In the genomic region with DNA sequence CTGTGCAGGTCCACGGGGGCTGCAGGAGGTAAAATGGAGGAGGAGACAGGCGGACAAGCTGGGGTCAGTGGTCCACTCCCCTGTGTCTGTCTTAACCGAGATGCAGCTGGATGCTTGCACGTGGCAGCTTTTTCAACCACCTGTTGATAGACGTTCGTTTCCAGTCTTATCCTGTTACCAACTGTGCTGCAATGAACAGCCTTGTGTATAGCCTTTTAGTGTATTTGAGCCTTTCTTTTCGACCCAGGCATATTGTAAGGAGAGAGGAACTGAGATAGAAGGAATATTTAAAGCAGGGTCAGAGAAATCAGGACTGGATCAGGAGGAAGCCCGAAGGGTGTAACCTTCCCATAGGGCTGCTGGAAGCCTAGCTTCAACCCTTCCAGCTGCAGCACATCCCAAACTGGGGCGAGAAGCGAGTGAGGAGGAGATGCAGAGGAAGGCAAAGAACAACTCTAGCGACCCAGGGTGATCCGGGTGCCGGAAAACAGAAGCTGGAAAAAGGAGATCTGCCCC, we compare ENCODE assay signal across 8 cellular contexts. TPM values are rescaled to one million over a fixed set of nuclear protein-coding genes. Genes with fewer than 3 reads are reported as not detected.
DNase-seq lines count a peak whose midpoint lies in the region; ATAC-seq and TF ChIP-seq lines count a peak whose summit lies in the region.

No MANE protein-coding gene starts in this region.

- no peaks in the 10 kb centered on the region for H3K79me2 ChIP-seq in SK-N-SH (ENCODE audit: insufficient read depth)

- no peaks in the 10 kb centered on the region for H3K9me2 ChIP-seq in SK-N-SH

- H3K27ac Mint-ChIP-seq in neural crest cell (ENCODE audit: unreplicated experiment): no peak overlapping the region

- ATAC-seq in esophagus mucosa: peak; percentile 2
- no peak for ATAC-seq in GM21447 (IDR thresholded peaks at IDR 0.05; ENCODE audit: unreplicated experiment)
- ATAC-seq in HG03045 (IDR thresholded peaks at IDR 0.05; ENCODE audit: unreplicated experiment): no peak
- no peak for ATAC-seq in GM21825 (IDR thresholded peaks at IDR 0.05; ENCODE audit: unreplicated experiment)

- H3K4me1 Mint-ChIP-seq in neural crest cell: peaks cover 34% of the 10 kb centered on the region

- peaks cover 5 to 11% of the 10 kb centered on the region in 2 experiments; a peak in 2 of 4 replicates for H3K4me1 ChIP-seq in SK-N-SH (ENCODE audit: control insufficient read depth in 1 of 2, insufficient read depth in 2 of 2, low read depth in 1 of 2, low read length in 1 of 2)

- no peak for TF ChIP-seq EP300 in SK-N-SH (IDR thresholded peaks at IDR 0.05; ENCODE audit: borderline replicate concordance in 1 of 2, low read depth in 1 of 2, low read length in 1 of 2)

- H3K27me3 Mint-ChIP-seq in neural crest cell (ENCODE audit: low read depth): peaks cover 97% of the 10 kb centered on the region

- H2AFZ ChIP-seq in SK-N-SH (ENCODE audit: low read depth): peak overlapping the region; percentile 66; the same call in 1 of the 2 replicates

- H3K9me3 Mint-ChIP-seq in neural crest cell: no peaks in the 10 kb centered on the region

- peak; percentile 52 for DNase-seq in GM10266 (ENCODE audit: extremely low spot score)
- peak; percentile 36 for DNase-seq in SK-N-SH
- DNase-seq in neural crest cell (ENCODE audit: low read depth, low spot score): no peak
- DNase-seq in stimulated activated CD4-positive, alpha-beta T cell treated with anti-CD3 and anti-CD28 coated beads, Interleukin-4, amount 100 ng/mL, for 1 hour: no peak

- no peaks in the 10 kb centered on the region for H3K36me3 ChIP-seq in SK-N-SH (replicated peaks in 1 of 2; ENCODE audit: control insufficient read depth in 1 of 2, insufficient read depth in 2 of 2, low read length in 1 of 2)

- H3K4me3 Mint-ChIP-seq in neural crest cell: peak overlapping the region; percentile 84

- POLR2A ChIA-PET in SK-N-SH (lab: Yijun Ruan, JAX): interaction anchor here (1.0 kb wide), 1 partner anchor 35 kb away, joined by 4 read pairs; a partner anchor contains a TSS

- H3K9ac ChIP-seq in SK-N-SH: no peak overlapping the region

- no peaks in the 10 kb centered on the region for H3K9me3 ChIP-seq in SK-N-SH

- peaks cover 6% of the 10 kb centered on the region for H3F3A ChIP-seq in SK-N-SH (replicated peaks; ENCODE audit: insufficient read depth)

- H3K27me3 ChIP-seq in SK-N-SH (ENCODE audit: insufficient read depth): peaks cover 75% of the 10 kb centered on the region

- H4K20me1 ChIP-seq in SK-N-SH (ENCODE audit: insufficient read depth): no peaks in the 10 kb centered on the region

- H3K4me2 ChIP-seq in SK-N-SH: peak overlapping the region; percentile 68

- TF ChIP-seq CTCF in GM10266 (IDR thresholded peaks at IDR 0.05; ENCODE audit: control insufficient read depth, insufficient read depth, low read depth, missing control alignments): no peak
- no peak for TF ChIP-seq CTCF in SK-N-SH (IDR thresholded peaks at IDR 0.05)
- TF ChIP-seq CTCF in neural crest cell (conservative IDR thresholded peaks at IDR 0.05): no peak

- H3K36me3 Mint-ChIP-seq in neural crest cell (ENCODE audit: low read depth): no peaks in the 10 kb centered on the region

- H3K27ac ChIP-seq in SK-N-SH (ENCODE audit: low read depth in 2 of 2, low read length in 1 of 2): no peak overlapping the region

- 6% methylated on average over 13 of the region's 13 CpGs for WGBS in SK-N-SH (ENCODE audit: low lambda C conversion rate)

- CTCF ChIA-PET in SK-N-SH (lab: Yijun Ruan, JAX): interaction anchor here (0.6 to 8.9 kb wide), 8 partner anchors 9 to 309 kb away, joined by 3 to 207 read pairs (median 3); no protein-coding TSS in a partner anchor

- peak overlapping the region; percentile 35 to 44 for H3K4me3 ChIP-seq in SK-N-SH (ENCODE audit: low read depth in 2 of 2, low read length in 1 of 2)

- no peak for TF ChIP-seq RAD21 in SK-N-SH (IDR thresholded peaks at IDR 0.05; ENCODE audit: low read length)

TF ChIP-seq in SK-N-SH, 30 proteins besides CTCF, POLR2A, EP300 and RAD21:
- TF ChIP-seq EZH2phosphoT487 (IDR thresholded peaks at IDR 0.05; ENCODE audit: borderline replicate concordance, low read depth) (peak; percentile 32; the same call in 1 of the 2 replicates), ELF1 (IDR thresholded peaks at IDR 0.05) (no peak)

RNA-seq across cellular contexts. Expression of a gene that starts 11.4 kb away (rescaled TPM):
- not detected in 2 replicates for polyA plus RNA-seq in SK-N-SH (2012; rRNA removed)
- not detected in 2 replicates for polyA plus RNA-seq in SK-N-SH (2012; cell fraction: cytosol; rRNA removed)
- not detected in 2 replicates for polyA plus RNA-seq in SK-N-SH (2012; cell fraction: nucleus; rRNA removed)
- total RNA-seq in esophagus mucosa: 0.20 TPM
- not detected in 2 replicates for total RNA-seq in neural crest cell

RNA-seq across cellular contexts. Expression of a gene that starts 25.9 kb away (rescaled TPM):
- not detected in 2 replicates for polyA plus RNA-seq in SK-N-SH (2012; rRNA removed)
- polyA plus RNA-seq in SK-N-SH (2012; cell fraction: cytosol; rRNA removed): not detected in 2 replicates
- 0.02 TPM in 1 of 2 replicates, not detected in the other for polyA plus RNA-seq in SK-N-SH (2012; cell fraction: nucleus; rRNA removed)
- total RNA-seq in esophagus mucosa (2.6 TPM), neural crest cell (not detected in 2 replicates)

RNA-seq across cellular contexts. Expression of a gene that starts 34.5 kb away (rescaled TPM):
- polyA plus RNA-seq in SK-N-SH (2012; rRNA removed): not detected in 2 replicates
- polyA plus RNA-seq in SK-N-SH (2012; cell fraction: cytosol; rRNA removed): not detected in 2 replicates
- polyA plus RNA-seq in SK-N-SH (2012; cell fraction: nucleus; rRNA removed): not detected in 2 replicates
- total RNA-seq in esophagus mucosa: not detected
- total RNA-seq in neural crest cell: not detected in 2 replicates

RNA-seq across cellular contexts. Expression of a gene that starts 34.5 kb away (rescaled TPM):
- 46.8 and 52.8 TPM in 2 replicates for polyA plus RNA-seq in SK-N-SH (2012; rRNA removed)
- 48.0 and 48.5 TPM in 2 replicates for polyA plus RNA-seq in SK-N-SH (2012; cell fraction: cytosol; rRNA removed)
- 26.3 and 37.4 TPM in 2 replicates for polyA plus RNA-seq in SK-N-SH (2012; cell fraction: nucleus; rRNA removed)
- total RNA-seq in esophagus mucosa (46.3 TPM), neural crest cell (35.6 and 38.1 TPM in 2 replicates)

RNA-seq across cellular contexts. Expression of a gene that starts 40.4 kb away (rescaled TPM):
- polyA plus RNA-seq in SK-N-SH (2012; rRNA removed): 30.0 and 40.6 TPM in 2 replicates
- polyA plus RNA-seq in SK-N-SH (2012; cell fraction: cytosol; rRNA removed): 28.9 and 34.9 TPM in 2 replicates
- polyA plus RNA-seq in SK-N-SH (2012; cell fraction: nucleus; rRNA removed): 25.1 and 27.9 TPM in 2 replicates
- total RNA-seq in esophagus mucosa: 33.1 TPM
- 43.3 and 43.8 TPM in 2 replicates for total RNA-seq in neural crest cell

Comparison
In these comparisons a context has a peak if more than half of its experiments do, and no peak if none do; other contexts are left out.
1. DNase-seq: peak in GM10266 (single experiment) and SK-N-SH (single experiment); none in neural crest cell (single experiment) and stimulated activated CD4-positive, alpha-beta T cell treated with anti-CD3 and anti-CD28 coated beads, Interleukin-4, amount 100 ng/mL, for 1 hour (single experiment).